In genomic region chr13:61036715-61037114, GRCh38 we compare ENCODE assay signal across 28 cellular contexts.
"Had no signal": no experiment of that assay in that cellular context is flagged by ENCODE, and none has a peak within 500 bp of the region (broad histone marks: within the 10 kb centered on the region; RNA-seq: fewer than 3 reads in every experiment).

No MANE protein-coding gene starts in this region.

- H3K27ac Mint-ChIP-seq: mesothelial cell of epicardium; naive thymus-derived CD4-positive, alpha-beta T cell; nephron; neural progenitor cell; stimulated activated naive B cell treated with anti-CD40 and anti-IgM and Interleukin-4, amounts not matched to agents 10 μg/mL and 1 μg/mL and 100 μg/mL, for 72 hours; stimulated activated naive CD8-positive, alpha-beta T cell treated with anti-CD3 and anti-CD28 coated beads, Interleukin-15, Interleukin-2, amounts not matched to agents 100 ng/mL and 50 ng/mL, for 24 hours had no signal

- H3K27ac ChIP-seq: colonic mucosa, gastroesophageal sphincter, heart left ventricle, hepatocyte, neural progenitor cell, ovary, psoas muscle, sigmoid colon, spleen, thoracic aorta, tibial nerve, upper lobe of left lung had no signal

- H3K27me3 Mint-ChIP-seq: naive thymus-derived CD4-positive, alpha-beta T cell; stimulated activated naive B cell treated with anti-CD40 and anti-IgM and Interleukin-4, amounts not matched to agents 10 μg/mL and 1 μg/mL and 100 μg/mL, for 72 hours; stimulated activated naive CD8-positive, alpha-beta T cell treated with anti-CD3 and anti-CD28 coated beads, Interleukin-15, Interleukin-2, amounts not matched to agents 100 ng/mL and 50 ng/mL, for 24 hours had no signal

- H3K36me3 ChIP-seq: colonic mucosa, gastroesophageal sphincter, heart left ventricle, neural progenitor cell, ovary, sigmoid colon, spleen, thoracic aorta, tibial nerve, upper lobe of left lung had no signal

- H3K9ac ChIP-seq: neural progenitor cell had no signal

- H3K4me3 Mint-ChIP-seq: mesothelial cell of epicardium; naive thymus-derived CD4-positive, alpha-beta T cell; nephron; neural progenitor cell; stimulated activated naive B cell treated with anti-CD40 and anti-IgM and Interleukin-4, amounts not matched to agents 10 μg/mL and 1 μg/mL and 100 μg/mL, for 72 hours; stimulated activated naive CD8-positive, alpha-beta T cell treated with anti-CD3 and anti-CD28 coated beads, Interleukin-15, Interleukin-2, amounts not matched to agents 100 ng/mL and 50 ng/mL, for 24 hours had no signal

- H3K4me1 Mint-ChIP-seq: mesothelial cell of epicardium; naive thymus-derived CD4-positive, alpha-beta T cell; nephron; neural progenitor cell; stimulated activated naive B cell treated with anti-CD40 and anti-IgM and Interleukin-4, amounts not matched to agents 10 μg/mL and 1 μg/mL and 100 μg/mL, for 72 hours had no signal

- ATAC-seq: gastroesophageal sphincter; heart left ventricle; left lobe of liver; naive thymus-derived CD4-positive, alpha-beta T cell; psoas muscle; right cardiac atrium; stimulated activated naive B cell treated with anti-CD40 and anti-IgM and Interleukin-4, amounts not matched to agents 10 μg/mL and 1 μg/mL and 100 μg/mL, for 72 hours had no signal

- H3K27me3 ChIP-seq: colonic mucosa, gastroesophageal sphincter, heart left ventricle, hepatocyte, neural progenitor cell, sigmoid colon, spleen, tibial nerve, upper lobe of left lung had no signal

- H3K36me3 Mint-ChIP-seq: mesothelial cell of epicardium; naive thymus-derived CD4-positive, alpha-beta T cell; neural progenitor cell; stimulated activated naive B cell treated with anti-CD40 and anti-IgM and Interleukin-4, amounts not matched to agents 10 μg/mL and 1 μg/mL and 100 μg/mL, for 72 hours had no signal

- H3K4me1 ChIP-seq: colonic mucosa, gastroesophageal sphincter, heart left ventricle, neural progenitor cell, psoas muscle, sigmoid colon, spleen, tibial nerve, upper lobe of left lung had no signal

- H3K79me2 ChIP-seq: hepatocyte had no signal

- H3K9me3 Mint-ChIP-seq: mesothelial cell of epicardium, nephron, neural progenitor cell had no signal

- H2AFZ ChIP-seq: hepatocyte, neural progenitor cell had no signal

- H3K4me3 ChIP-seq: colonic mucosa, gastroesophageal sphincter, heart left ventricle, hepatocyte, lung, neural progenitor cell, ovary, psoas muscle, sigmoid colon, spleen, thoracic aorta, tibial nerve, upper lobe of left lung had no signal

- FAIRE-seq: urothelium cell line had no signal

- H3K9me3 ChIP-seq: colonic mucosa, gastroesophageal sphincter, ovary, psoas muscle, sigmoid colon, spleen, thoracic aorta, tibial nerve, upper lobe of left lung had no signal

- DNase-seq: colonic mucosa; dermis blood vessel endothelial cell; effector memory CD4-positive, alpha-beta T cell; foreskin fibroblast; heart left ventricle; kidney; mesenchymal stem cell; naive thymus-derived CD4-positive, alpha-beta T cell; occipital lobe; ovary; posterior cingulate gyrus; psoas muscle; right cardiac atrium; sigmoid colon; spleen; stimulated activated naive B cell treated with anti-CD40 and anti-IgM and Interleukin-4, amounts not matched to agents 10 μg/mL and 1 μg/mL and 100 μg/mL, for 72 hours; upper lobe of left lung had no signal

- H3K4me2 ChIP-seq: hepatocyte, neural progenitor cell had no signal
